1 cellular context compared by ENCODE assay signal in the genomic region with DNA sequence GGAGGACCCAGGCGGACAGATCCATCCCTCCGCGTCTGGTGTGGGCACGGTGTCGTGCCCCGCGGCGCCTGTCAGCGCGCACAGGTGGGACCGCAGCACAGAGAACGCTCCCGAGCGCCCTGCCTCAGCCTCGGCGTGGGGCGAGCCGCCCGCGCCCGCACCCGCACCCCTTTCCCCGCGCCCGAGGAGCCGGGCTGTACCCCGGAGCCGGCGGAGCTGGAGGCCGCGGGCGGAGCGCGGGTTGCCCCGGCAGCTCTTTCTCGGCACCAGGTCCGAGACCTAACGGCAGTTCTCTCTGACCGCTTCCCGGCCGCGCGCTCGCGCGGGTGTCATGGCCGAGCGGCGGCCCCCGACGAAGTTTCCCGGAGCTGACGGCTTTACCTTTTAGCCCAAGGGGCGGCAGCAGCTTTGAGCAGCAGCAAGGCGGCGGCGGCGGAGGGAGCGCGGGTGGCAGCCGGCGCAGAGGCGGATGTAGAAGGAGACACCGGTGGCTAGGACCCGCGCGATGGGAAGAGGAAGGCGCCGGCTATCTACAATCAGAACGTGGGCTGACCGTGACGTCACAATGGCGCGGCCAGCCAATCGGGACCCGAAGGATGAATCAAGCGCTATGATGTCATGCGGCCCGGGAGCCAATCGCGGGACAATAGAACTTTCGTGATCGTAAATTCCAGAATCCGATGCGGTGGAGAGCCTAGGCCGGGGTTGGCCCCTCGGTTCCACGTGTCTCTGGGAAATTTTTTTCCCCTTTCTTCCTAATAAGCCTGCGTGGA.
TF ChIP-seq lines count a peak whose summit lies in the region.

A gene with protein sequence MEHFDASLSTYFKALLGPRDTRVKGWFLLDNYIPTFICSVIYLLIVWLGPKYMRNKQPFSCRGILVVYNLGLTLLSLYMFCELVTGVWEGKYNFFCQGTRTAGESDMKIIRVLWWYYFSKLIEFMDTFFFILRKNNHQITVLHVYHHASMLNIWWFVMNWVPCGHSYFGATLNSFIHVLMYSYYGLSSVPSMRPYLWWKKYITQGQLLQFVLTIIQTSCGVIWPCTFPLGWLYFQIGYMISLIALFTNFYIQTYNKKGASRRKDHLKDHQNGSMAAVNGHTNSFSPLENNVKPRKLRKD (minus strand): TSS at position 515 of the 773 bp plus-strand sequence. CDS start 53,251 bp downstream, outside the sequence.

TF ChIP-seq in HepG2, 621 proteins besides CTCF, POLR2A, EP300 and RAD21 (continued from another document and continues in another):
- TF ChIP-seq, protein P1, sequence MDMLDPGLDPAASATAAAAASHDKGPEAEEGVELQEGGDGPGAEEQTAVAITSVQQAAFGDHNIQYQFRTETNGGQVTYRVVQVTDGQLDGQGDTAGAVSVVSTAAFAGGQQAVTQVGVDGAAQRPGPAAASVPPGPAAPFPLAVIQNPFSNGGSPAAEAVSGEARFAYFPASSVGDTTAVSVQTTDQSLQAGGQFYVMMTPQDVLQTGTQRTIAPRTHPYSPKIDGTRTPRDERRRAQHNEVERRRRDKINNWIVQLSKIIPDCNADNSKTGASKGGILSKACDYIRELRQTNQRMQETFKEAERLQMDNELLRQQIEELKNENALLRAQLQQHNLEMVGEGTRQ (IDR thresholded peaks at IDR 0.05; ENCODE audit: low read depth, low read length): no peak
- TF ChIP-seq, protein P1 (CRISPR knock-in tag; IDR thresholded peaks at IDR 0.05; ENCODE audit: borderline replicate concordance): no peak
- TF ChIP-seq HNRNPL (IDR thresholded peaks at IDR 0.05; ENCODE audit: low read depth, low read length) (peak; percentile 29; the same call in 1 of the 2 replicates), SAP130 (CRISPR knock-in tag; IDR thresholded peaks at IDR 0.05; ENCODE audit: low read depth) (peak; percentile 73), MYNN (CRISPR knock-in tag; IDR thresholded peaks at IDR 0.05; ENCODE audit: low read depth) (peak; percentile 58; the same call in 1 of the 2 replicates), TRIM24 (CRISPR knock-in tag; IDR thresholded peaks at IDR 0.05) (no peak), LCORL (IDR thresholded peaks at IDR 0.05) (no peak), LCORL (CRISPR knock-in tag; IDR thresholded peaks at IDR 0.05) (peak; percentile 49; the same call in 1 of the 2 replicates), ZNF253 (CRISPR knock-in tag; IDR thresholded peaks at IDR 0.05; ENCODE audit: borderline replicate concordance) (0 out of 2 replicates have a peak, but pooled peaks have one; percentile 36), CREB1 (IDR thresholded peaks at IDR 0.05) (peak; percentile 100), CREB1 (CRISPR knock-in tag; IDR thresholded peaks at IDR 0.05) (peak; percentile 98), PLRG1 (conservative IDR thresholded peaks at IDR 0.05) (no peak), KDM3A (CRISPR knock-in tag; IDR thresholded peaks at IDR 0.05; ENCODE audit: low read depth) (peak; percentile 19; the same call in 1 of the 2 replicates), TCF7 (IDR thresholded peaks at IDR 0.05; ENCODE audit: low read depth) (no peak), FOXK2 (IDR thresholded peaks at IDR 0.05) (no peak), FOXM1 (CRISPR knock-in tag; IDR thresholded peaks at IDR 0.05) (no peak), HDAC1 (CRISPR knock-in tag; IDR thresholded peaks at IDR 0.05) (peak; percentile 77), ZFP90 (CRISPR knock-in tag; IDR thresholded peaks at IDR 0.05; ENCODE audit: borderline replicate concordance) (no peak), KDM2A (CRISPR knock-in tag; IDR thresholded peaks at IDR 0.05; ENCODE audit: borderline replicate concordance, low read depth) (peak; percentile 88), PAX8 (CRISPR knock-in tag; IDR thresholded peaks at IDR 0.05; ENCODE audit: borderline replicate concordance) (no peak), ZNF350 (CRISPR knock-in tag; IDR thresholded peaks at IDR 0.05; ENCODE audit: borderline replicate concordance, low read depth) (peak; percentile 48), ZNF33A (CRISPR knock-in tag; IDR thresholded peaks at IDR 0.05; ENCODE audit: borderline replicate concordance) (peak; percentile 90; the same call in 1 of the 2 replicates), ZNF768 (CRISPR knock-in tag; IDR thresholded peaks at IDR 0.05) (peak; percentile 40; the same call in 1 of the 2 replicates), ZNF383 (CRISPR knock-in tag; IDR thresholded peaks at IDR 0.05; ENCODE audit: borderline replicate concordance) (no peak), FOSL2 (CRISPR knock-in tag; IDR thresholded peaks at IDR 0.05) (peak; percentile 69)
- TF ChIP-seq, protein P2, sequence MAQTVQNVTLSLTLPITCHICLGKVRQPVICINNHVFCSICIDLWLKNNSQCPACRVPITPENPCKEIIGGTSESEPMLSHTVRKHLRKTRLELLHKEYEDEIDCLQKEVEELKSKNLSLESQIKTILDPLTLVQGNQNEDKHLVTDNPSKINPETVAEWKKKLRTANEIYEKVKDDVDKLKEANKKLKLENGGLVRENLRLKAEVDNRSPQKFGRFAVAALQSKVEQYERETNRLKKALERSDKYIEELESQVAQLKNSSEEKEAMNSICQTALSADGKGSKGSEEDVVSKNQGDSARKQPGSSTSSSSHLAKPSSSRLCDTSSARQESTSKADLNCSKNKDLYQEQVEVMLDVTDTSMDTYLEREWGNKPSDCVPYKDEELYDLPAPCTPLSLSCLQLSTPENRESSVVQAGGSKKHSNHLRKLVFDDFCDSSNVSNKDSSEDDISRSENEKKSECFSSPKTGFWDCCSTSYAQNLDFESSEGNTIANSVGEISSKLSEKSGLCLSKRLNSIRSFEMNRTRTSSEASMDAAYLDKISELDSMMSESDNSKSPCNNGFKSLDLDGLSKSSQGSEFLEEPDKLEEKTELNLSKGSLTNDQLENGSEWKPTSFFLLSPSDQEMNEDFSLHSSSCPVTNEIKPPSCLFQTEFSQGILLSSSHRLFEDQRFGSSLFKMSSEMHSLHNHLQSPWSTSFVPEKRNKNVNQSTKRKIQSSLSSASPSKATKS (CRISPR knock-in tag; IDR thresholded peaks at IDR 0.05): no peak; the same call in 1 of the 2 replicates
- TF ChIP-seq, protein P3, sequence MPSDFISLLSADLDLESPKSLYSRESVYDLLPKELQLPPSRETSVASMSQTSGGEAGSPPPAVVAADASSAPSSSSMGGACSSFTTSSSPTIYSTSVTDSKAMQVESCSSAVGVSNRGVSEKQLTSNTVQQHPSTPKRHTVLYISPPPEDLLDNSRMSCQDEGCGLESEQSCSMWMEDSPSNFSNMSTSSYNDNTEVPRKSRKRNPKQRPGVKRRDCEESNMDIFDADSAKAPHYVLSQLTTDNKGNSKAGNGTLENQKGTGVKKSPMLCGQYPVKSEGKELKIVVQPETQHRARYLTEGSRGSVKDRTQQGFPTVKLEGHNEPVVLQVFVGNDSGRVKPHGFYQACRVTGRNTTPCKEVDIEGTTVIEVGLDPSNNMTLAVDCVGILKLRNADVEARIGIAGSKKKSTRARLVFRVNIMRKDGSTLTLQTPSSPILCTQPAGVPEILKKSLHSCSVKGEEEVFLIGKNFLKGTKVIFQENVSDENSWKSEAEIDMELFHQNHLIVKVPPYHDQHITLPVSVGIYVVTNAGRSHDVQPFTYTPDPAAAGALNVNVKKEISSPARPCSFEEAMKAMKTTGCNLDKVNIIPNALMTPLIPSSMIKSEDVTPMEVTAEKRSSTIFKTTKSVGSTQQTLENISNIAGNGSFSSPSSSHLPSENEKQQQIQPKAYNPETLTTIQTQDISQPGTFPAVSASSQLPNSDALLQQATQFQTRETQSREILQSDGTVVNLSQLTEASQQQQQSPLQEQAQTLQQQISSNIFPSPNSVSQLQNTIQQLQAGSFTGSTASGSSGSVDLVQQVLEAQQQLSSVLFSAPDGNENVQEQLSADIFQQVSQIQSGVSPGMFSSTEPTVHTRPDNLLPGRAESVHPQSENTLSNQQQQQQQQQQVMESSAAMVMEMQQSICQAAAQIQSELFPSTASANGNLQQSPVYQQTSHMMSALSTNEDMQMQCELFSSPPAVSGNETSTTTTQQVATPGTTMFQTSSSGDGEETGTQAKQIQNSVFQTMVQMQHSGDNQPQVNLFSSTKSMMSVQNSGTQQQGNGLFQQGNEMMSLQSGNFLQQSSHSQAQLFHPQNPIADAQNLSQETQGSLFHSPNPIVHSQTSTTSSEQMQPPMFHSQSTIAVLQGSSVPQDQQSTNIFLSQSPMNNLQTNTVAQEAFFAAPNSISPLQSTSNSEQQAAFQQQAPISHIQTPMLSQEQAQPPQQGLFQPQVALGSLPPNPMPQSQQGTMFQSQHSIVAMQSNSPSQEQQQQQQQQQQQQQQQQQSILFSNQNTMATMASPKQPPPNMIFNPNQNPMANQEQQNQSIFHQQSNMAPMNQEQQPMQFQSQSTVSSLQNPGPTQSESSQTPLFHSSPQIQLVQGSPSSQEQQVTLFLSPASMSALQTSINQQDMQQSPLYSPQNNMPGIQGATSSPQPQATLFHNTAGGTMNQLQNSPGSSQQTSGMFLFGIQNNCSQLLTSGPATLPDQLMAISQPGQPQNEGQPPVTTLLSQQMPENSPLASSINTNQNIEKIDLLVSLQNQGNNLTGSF (CRISPR knock-in tag; IDR thresholded peaks at IDR 0.05): peak; percentile 79; the same call in 1 of the 2 replicates
- TF ChIP-seq, protein P4, sequence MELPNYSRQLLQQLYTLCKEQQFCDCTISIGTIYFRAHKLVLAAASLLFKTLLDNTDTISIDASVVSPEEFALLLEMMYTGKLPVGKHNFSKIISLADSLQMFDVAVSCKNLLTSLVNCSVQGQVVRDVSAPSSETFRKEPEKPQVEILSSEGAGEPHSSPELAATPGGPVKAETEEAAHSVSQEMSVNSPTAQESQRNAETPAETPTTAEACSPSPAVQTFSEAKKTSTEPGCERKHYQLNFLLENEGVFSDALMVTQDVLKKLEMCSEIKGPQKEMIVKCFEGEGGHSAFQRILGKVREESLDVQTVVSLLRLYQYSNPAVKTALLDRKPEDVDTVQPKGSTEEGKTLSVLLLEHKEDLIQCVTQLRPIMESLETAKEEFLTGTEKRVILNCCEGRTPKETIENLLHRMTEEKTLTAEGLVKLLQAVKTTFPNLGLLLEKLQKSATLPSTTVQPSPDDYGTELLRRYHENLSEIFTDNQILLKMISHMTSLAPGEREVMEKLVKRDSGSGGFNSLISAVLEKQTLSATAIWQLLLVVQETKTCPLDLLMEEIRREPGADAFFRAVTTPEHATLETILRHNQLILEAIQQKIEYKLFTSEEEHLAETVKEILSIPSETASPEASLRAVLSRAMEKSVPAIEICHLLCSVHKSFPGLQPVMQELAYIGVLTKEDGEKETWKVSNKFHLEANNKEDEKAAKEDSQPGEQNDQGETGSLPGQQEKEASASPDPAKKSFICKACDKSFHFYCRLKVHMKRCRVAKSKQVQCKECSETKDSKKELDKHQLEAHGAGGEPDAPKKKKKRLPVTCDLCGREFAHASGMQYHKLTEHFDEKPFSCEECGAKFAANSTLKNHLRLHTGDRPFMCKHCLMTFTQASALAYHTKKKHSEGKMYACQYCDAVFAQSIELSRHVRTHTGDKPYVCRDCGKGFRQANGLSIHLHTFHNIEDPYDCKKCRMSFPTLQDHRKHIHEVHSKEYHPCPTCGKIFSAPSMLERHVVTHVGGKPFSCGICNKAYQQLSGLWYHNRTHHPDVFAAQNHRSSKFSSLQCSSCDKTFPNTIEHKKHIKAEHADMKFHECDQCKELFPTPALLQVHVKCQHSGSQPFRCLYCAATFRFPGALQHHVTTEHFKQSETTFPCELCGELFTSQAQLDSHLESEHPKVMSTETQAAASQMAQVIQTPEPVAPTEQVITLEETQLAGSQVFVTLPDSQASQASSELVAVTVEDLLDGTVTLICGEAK (IDR thresholded peaks at IDR 0.05): no peak
- TF ChIP-seq, protein P4 (CRISPR knock-in tag; IDR thresholded peaks at IDR 0.05): peak; percentile 74
- TF ChIP-seq, protein P5, sequence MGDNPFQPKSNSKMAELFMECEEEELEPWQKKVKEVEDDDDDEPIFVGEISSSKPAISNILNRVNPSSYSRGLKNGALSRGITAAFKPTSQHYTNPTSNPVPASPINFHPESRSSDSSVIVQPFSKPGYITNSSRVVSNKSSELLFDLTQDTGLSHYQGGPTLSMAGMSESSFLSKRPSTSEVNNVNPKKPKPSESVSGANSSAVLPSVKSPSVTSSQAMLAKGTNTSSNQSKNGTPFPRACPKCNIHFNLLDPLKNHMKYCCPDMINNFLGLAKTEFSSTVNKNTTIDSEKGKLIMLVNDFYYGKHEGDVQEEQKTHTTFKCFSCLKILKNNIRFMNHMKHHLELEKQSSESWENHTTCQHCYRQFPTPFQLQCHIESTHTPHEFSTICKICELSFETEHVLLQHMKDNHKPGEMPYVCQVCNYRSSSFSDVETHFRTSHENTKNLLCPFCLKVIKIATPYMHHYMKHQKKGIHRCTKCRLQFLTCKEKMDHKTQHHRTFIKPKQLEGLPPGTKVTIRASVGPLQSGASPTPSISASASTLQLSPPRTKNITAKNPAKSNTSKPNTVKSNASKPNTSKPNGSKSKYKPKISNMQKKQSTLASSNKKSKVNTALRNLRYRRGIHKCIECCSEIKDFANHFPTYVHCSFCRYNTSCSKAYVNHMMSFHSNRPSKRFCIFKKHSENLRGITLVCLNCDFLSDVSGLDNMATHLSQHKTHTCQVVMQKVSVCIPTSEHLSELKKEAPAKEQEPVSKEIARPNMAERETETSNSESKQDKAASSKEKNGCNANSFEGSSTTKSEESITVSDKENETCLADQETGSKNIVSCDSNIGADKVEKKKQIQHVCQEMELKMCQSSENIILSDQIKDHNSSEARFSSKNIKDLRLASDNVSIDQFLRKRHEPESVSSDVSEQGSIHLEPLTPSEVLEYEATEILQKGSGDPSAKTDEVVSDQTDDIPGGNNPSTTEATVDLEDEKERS (CRISPR knock-in tag; IDR thresholded peaks at IDR 0.05): peak; percentile 75; the same call in 1 of the 2 replicates
